1 cellular context compared by ENCODE assay signal in genomic region chr3:158678687-158679086, GRCh38.
A peak's percentile ranks its signal among the peaks of the same experiment; 100 is the strongest.
TF ChIP-seq lines count a peak whose summit lies in the region.

No MANE protein-coding gene starts in this region.

TF ChIP-seq in K562, 482 proteins besides CTCF, POLR2A, EP300 and RAD21:
- TF ChIP-seq HBP1 (CRISPR knock-in tag; IDR thresholded peaks at IDR 0.05) (no peak), RAD51 (IDR thresholded peaks at IDR 0.05; ENCODE audit: borderline replicate concordance, low read depth) (peak; percentile 13; the same call in 1 of the 2 replicates), POLR2B (IDR thresholded peaks at IDR 0.05; ENCODE audit: low read depth, partially characterized antibody) (no peak), GTF2A2 (tag; IDR thresholded peaks at IDR 0.05) (no peak), TOE1 (IDR thresholded peaks at IDR 0.05; ENCODE audit: borderline replicate concordance) (peak; percentile 19; the same call in 1 of the 2 replicates), TOE1 (CRISPR knock-in tag; IDR thresholded peaks at IDR 0.05; ENCODE audit: borderline replicate concordance, low read depth) (no peak), TFE3 (CRISPR knock-in tag; IDR thresholded peaks at IDR 0.05) (peak; percentile 82), ZNF592 (IDR thresholded peaks at IDR 0.05) (peak; percentile 57), L3MBTL2 (IDR thresholded peaks at IDR 0.05) (peak; percentile 22; the same call in 1 of the 2 replicates)
